Comparison of ENCODE assay signal across 8 cellular contexts in the genomic region with DNA sequence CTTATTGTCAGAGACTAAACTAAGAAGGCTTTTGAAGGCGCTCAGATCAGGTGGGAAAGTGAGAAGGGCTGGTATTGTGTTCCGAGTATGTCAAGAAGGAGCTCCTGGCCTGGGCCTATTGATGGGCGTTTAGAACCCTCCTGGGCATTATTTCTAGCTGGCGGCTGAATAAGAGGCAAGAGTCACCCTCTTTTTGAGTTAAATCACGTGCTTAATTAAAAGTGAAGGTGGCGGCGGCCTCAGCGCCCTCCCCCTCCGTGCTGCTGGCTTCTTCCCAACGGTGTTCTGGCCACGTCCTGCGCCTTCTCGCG. TPM values are rescaled to one million over a fixed set of nuclear protein-coding genes. Genes with fewer than 3 reads are reported as not detected.
DNase-seq lines count a peak whose midpoint lies in the region; ATAC-seq and TF ChIP-seq lines count a peak whose summit lies in the region.

No MANE protein-coding gene starts in this region.

- H3K27me3 Mint-ChIP-seq in activated naive CD4-positive, alpha-beta T cell treated with anti-CD3 and anti-CD28 coated beads, Interleukin-2, amount 50 U/mL, for 24 hours, result peaks cover 62% of the 10 kb centered on the region
- H3K27me3 Mint-ChIP-seq in activated naive CD8-positive, alpha-beta T cell, result peaks cover 59% of the 10 kb centered on the region
- peaks cover 83% of the 10 kb centered on the region for H3K27me3 Mint-ChIP-seq in type B pancreatic cell

- DNase-seq in activated naive CD4-positive, alpha-beta T cell (lab: John Stamatoyannopoulos, UW), result no peak
- DNase-seq in lung (ENCODE audit: low spot score) (no peak), type B pancreatic cell (ENCODE audit: extremely low spot score, unreplicated experiment) (no peak), NCI-H1694 treated with DMSO at 0.1 percent for 48 hours (lab: John Stamatoyannopoulos, UW) (no peak), OCI-M1 (lab: John Stamatoyannopoulos, UW) (no peak), cerebellar cortex (ENCODE audit: low spot score) (no peak)

- TF ChIP-seq CTCF in lung (IDR thresholded peaks at IDR 0.05; ENCODE audit: control extremely low read depth, extremely low read depth) (no peak), type B pancreatic cell (conservative IDR thresholded peaks at IDR 0.05) (no peak)

- no peaks in the 10 kb centered on the region for H3K27me3 ChIP-seq in lung (ENCODE audit: control insufficient read depth, insufficient read depth)

- H3K4me1 ChIP-seq in lung (ENCODE audit: control insufficient read depth in 2 of 2, insufficient read depth in 2 of 2, low read length in 2 of 2), result peaks cover 0 to 3% of the 10 kb centered on the region in 2 donors

- H3K4me3 Mint-ChIP-seq in activated naive CD4-positive, alpha-beta T cell treated with anti-CD3 and anti-CD28 coated beads, Interleukin-2, amount 50 U/mL, for 24 hours, result peak overlapping the region; percentile 81
- H3K4me3 Mint-ChIP-seq in activated naive CD8-positive, alpha-beta T cell, result peak overlapping the region; percentile 78
- peak overlapping the region; percentile 84 for H3K4me3 Mint-ChIP-seq in type B pancreatic cell

- ATAC-seq in lung (ENCODE audit: insufficient read depth, low FRiP score), result no peak

- H3K9me3 Mint-ChIP-seq in activated naive CD4-positive, alpha-beta T cell treated with anti-CD3 and anti-CD28 coated beads, Interleukin-2, amount 50 U/mL, for 24 hours, result peaks cover 28% of the 10 kb centered on the region
- peaks cover 11% of the 10 kb centered on the region for H3K9me3 Mint-ChIP-seq in activated naive CD8-positive, alpha-beta T cell (ENCODE audit: low read depth)
- no peaks in the 10 kb centered on the region for H3K9me3 Mint-ChIP-seq in type B pancreatic cell

- no peaks in the 10 kb centered on the region for H3K36me3 ChIP-seq in lung (ENCODE audit: control insufficient read depth in 2 of 2, insufficient read depth in 2 of 2, low read length in 2 of 2)

- no peak overlapping the region for H3K27ac Mint-ChIP-seq in activated naive CD4-positive, alpha-beta T cell treated with anti-CD3 and anti-CD28 coated beads, Interleukin-2, amount 50 U/mL, for 24 hours
- H3K27ac Mint-ChIP-seq in activated naive CD8-positive, alpha-beta T cell, result no peak overlapping the region
- H3K27ac Mint-ChIP-seq in type B pancreatic cell, result peak overlapping the region; percentile 71

- peak overlapping the region in 1 of 2 donors; percentile 43 for H3K27ac ChIP-seq in lung (ENCODE audit: low read depth in 1 of 2, low read length in 1 of 2)

- WGBS in lung, 2 donors, result 9 to 16% methylated on average over 10 to 14 of the region's 14 CpGs

- peaks cover 10% of the 10 kb centered on the region for H3K36me3 Mint-ChIP-seq in activated naive CD4-positive, alpha-beta T cell treated with anti-CD3 and anti-CD28 coated beads, Interleukin-2, amount 50 U/mL, for 24 hours
- peaks cover 5% of the 10 kb centered on the region for H3K36me3 Mint-ChIP-seq in activated naive CD8-positive, alpha-beta T cell
- H3K36me3 Mint-ChIP-seq in type B pancreatic cell, result no peaks in the 10 kb centered on the region

- peaks cover 0 to 3% of the 10 kb centered on the region in 2 donors for H3K9me3 ChIP-seq in lung (ENCODE audit: control insufficient read depth in 2 of 2, insufficient read depth in 1 of 2, low read length in 1 of 2)

- peaks cover 18% of the 10 kb centered on the region for H3K4me1 Mint-ChIP-seq in activated naive CD4-positive, alpha-beta T cell treated with anti-CD3 and anti-CD28 coated beads, Interleukin-2, amount 50 U/mL, for 24 hours
- peaks cover 14% of the 10 kb centered on the region for H3K4me1 Mint-ChIP-seq in activated naive CD8-positive, alpha-beta T cell (ENCODE audit: low read depth)
- peaks cover 12% of the 10 kb centered on the region for H3K4me1 Mint-ChIP-seq in type B pancreatic cell (ENCODE audit: unreplicated experiment)

- peak overlapping the region; percentile 62 for H3K4me3 ChIP-seq in lung

RNA-seq across cellular contexts. Expression of a gene that starts 21.0 kb away (rescaled TPM):
- total RNA-seq in lung (100 to 1,000 TPM; 149 TPM), type B pancreatic cell (ENCODE audit: low replicate concordance) (76.7 and 84.7 TPM in 2 replicates)
- 100 to 1,000 TPM in 1 of 2 donors, 10 to 100 TPM in 1; 27.6 to 128 TPM for polyA plus RNA-seq in lung

RNA-seq across cellular contexts. Expression of a gene that starts 44.3 kb away (rescaled TPM):
- 10 to 100 TPM; 11.0 to 15.7 TPM for total RNA-seq in lung
- polyA plus RNA-seq in lung, result 1 to 10 TPM; 3.3 to 9.3 TPM
- 2.8 and 5.6 TPM in 2 replicates for total RNA-seq in type B pancreatic cell (ENCODE audit: low replicate concordance)
